Comparison of ENCODE assay signal across 27 cellular contexts in genomic region chr6:153804755-153805330, GRCh38.
"Had no signal": no experiment of that assay in that cellular context is flagged by ENCODE, and none has a peak within 500 bp of the region (broad histone marks: within the 10 kb centered on the region; RNA-seq: fewer than 3 reads in every experiment).

No MANE protein-coding gene starts in this region.

- H3K9me3 ChIP-seq: gastroesophageal sphincter, mucosa of descending colon, sigmoid colon, stomach, tibial artery, upper lobe of right lung had no signal

- H3K27me3 Mint-ChIP-seq: activated CD8-positive, alpha-beta memory T cell treated with anti-CD3 and anti-CD28 coated beads, Interleukin-2, amount 10 ng/mL, durations not matched to agents 7 days and 5 days; activated naive CD4-positive, alpha-beta T cell treated with anti-CD3 and anti-CD28 coated beads, Interleukin-2, amount 50 U/mL, for 24 hours; activated naive CD8-positive, alpha-beta T cell treated with anti-CD3 and anti-CD28 coated beads, Interleukin-2, amount 50 U/mL, for 24 hours; natural killer cell treated with Interleukin-12 subunit alpha and Interleukin-12 subunit beta and Interleukin-15 and Interleukin-18, amount 100 ng/mL, for 72 hours; stimulated activated memory B cell treated with anti-CD40 and anti-IgM and Interleukin-4, amounts not matched to agents 10 μg/mL and 1 μg/mL and 100 μg/mL, for 72 hours had no signal

- H3K36me3 ChIP-seq: gastroesophageal sphincter, sigmoid colon, stomach, tibial artery, upper lobe of right lung had no signal

- DNase-seq: activated CD4-positive, alpha-beta T cell treated with anti-CD3 and anti-CD28 coated beads for 36 hours; activated CD4-positive, CD25-positive, alpha-beta regulatory T cell; activated CD8-positive, alpha-beta memory T cell treated with anti-CD3 and anti-CD28 coated beads, Interleukin-2, amount 10 ng/mL, durations not matched to agents 7 days and 5 days; activated CD8-positive, alpha-beta T cell treated with anti-CD3 and anti-CD28 coated beads, Interleukin-2, amount 10 ng/mL, durations not matched to agents 7 days and 5 days; activated naive CD8-positive, alpha-beta T cell treated with anti-CD3 and anti-CD28 coated beads, Interleukin-2, amount 50 U/mL, for 24 hours; activated T-cell treated with anti-CD3 and anti-CD28 coated beads, Interleukin-2, amount 50 U/mL, for 48 hours; amygdala; cortex of kidney; islet precursor cell; left ventricle myocardium superior; mucosa of descending colon; retina; sigmoid colon; small intestine; stimulated activated CD4-positive, alpha-beta T cell treated with anti-CD3 and anti-CD28 coated beads, Interleukin-1b, Interleukin-23, amount 100 ng/mL, for 48 hours; stimulated activated CD4-positive, alpha-beta T cell treated with anti-CD3 and anti-CD28 coated beads, Interleukin-4, amount 100 ng/mL, for 4 hours; stimulated activated CD8-positive, alpha-beta memory T cell treated with anti-CD3 and anti-CD28 coated beads, Interleukin-4, amount 100 ng/mL, for 48 hours; stomach; tibial artery; upper lobe of right lung had no signal

- H3K4me3 ChIP-seq: gastroesophageal sphincter, hepatocyte, mucosa of descending colon, sigmoid colon, stomach, tibial artery, upper lobe of right lung had no signal

- H3K4me1 ChIP-seq: gastroesophageal sphincter, sigmoid colon, stomach, upper lobe of right lung had no signal

- H3K79me2 ChIP-seq: hepatocyte had no signal

- H3K27ac ChIP-seq: gastroesophageal sphincter, hepatocyte, sigmoid colon, stomach, tibial artery, upper lobe of right lung had no signal

- H3K4me2 ChIP-seq: hepatocyte had no signal

- H3K9me3 Mint-ChIP-seq: activated naive CD4-positive, alpha-beta T cell treated with anti-CD3 and anti-CD28 coated beads, Interleukin-2, amount 50 U/mL, for 24 hours; activated naive CD8-positive, alpha-beta T cell treated with anti-CD3 and anti-CD28 coated beads, Interleukin-2, amount 50 U/mL, for 24 hours; activated T-helper 2 cell treated with anti-CD3 and anti-CD28 coated beads, Interferon-gamma antibody, Interleukin-2, Interleukin-4, amounts not matched to agents 10 μg/mL and 5 μg/mL and 100 μg/mL, durations not matched to agents 14 hours and 24 hours and 36 hours had no signal

- FAIRE-seq: endothelial cell of umbilical vein, small intestine had no signal

- H3K36me3 Mint-ChIP-seq: activated CD8-positive, alpha-beta memory T cell treated with anti-CD3 and anti-CD28 coated beads, Interleukin-2, amount 10 ng/mL, durations not matched to agents 7 days and 5 days; activated naive CD4-positive, alpha-beta T cell treated with anti-CD3 and anti-CD28 coated beads, Interleukin-2, amount 50 U/mL, for 24 hours; natural killer cell treated with Interleukin-12 subunit alpha and Interleukin-12 subunit beta and Interleukin-15 and Interleukin-18, amount 100 ng/mL, for 72 hours; stimulated activated memory B cell treated with anti-CD40 and anti-IgM and Interleukin-4, amounts not matched to agents 10 μg/mL and 1 μg/mL and 100 μg/mL, for 72 hours had no signal

- H3K27me3 ChIP-seq: gastroesophageal sphincter, hepatocyte, sigmoid colon, stomach, tibial artery, upper lobe of right lung had no signal

- H3K4me1 Mint-ChIP-seq: activated CD4-positive, alpha-beta T cell treated with anti-CD3 and anti-CD28 coated beads for 36 hours; activated CD8-positive, alpha-beta memory T cell treated with anti-CD3 and anti-CD28 coated beads, Interleukin-2, amount 10 ng/mL, durations not matched to agents 7 days and 5 days; activated naive CD4-positive, alpha-beta T cell treated with anti-CD3 and anti-CD28 coated beads, Interleukin-2, amount 50 U/mL, for 24 hours; activated naive CD8-positive, alpha-beta T cell treated with anti-CD3 and anti-CD28 coated beads, Interleukin-2, amount 50 U/mL, for 24 hours; stimulated activated memory B cell treated with anti-CD40 and anti-IgM and Interleukin-4, amounts not matched to agents 10 μg/mL and 1 μg/mL and 100 μg/mL, for 72 hours had no signal

- H3K4me3 Mint-ChIP-seq: activated CD4-positive, alpha-beta T cell treated with anti-CD3 and anti-CD28 coated beads for 36 hours; activated CD8-positive, alpha-beta memory T cell treated with anti-CD3 and anti-CD28 coated beads, Interleukin-2, amount 10 ng/mL, durations not matched to agents 7 days and 5 days; activated CD8-positive, alpha-beta T cell treated with anti-CD3 and anti-CD28 coated beads, Interleukin-2, amount 10 ng/mL, durations not matched to agents 7 days and 5 days; activated naive CD4-positive, alpha-beta T cell treated with anti-CD3 and anti-CD28 coated beads, Interleukin-2, amount 50 U/mL, for 24 hours; activated naive CD8-positive, alpha-beta T cell treated with anti-CD3 and anti-CD28 coated beads, Interleukin-2, amount 50 U/mL, for 24 hours; natural killer cell treated with Interleukin-12 subunit alpha and Interleukin-12 subunit beta and Interleukin-15 and Interleukin-18, amount 100 ng/mL, for 72 hours; stimulated activated memory B cell treated with anti-CD40 and anti-IgM and Interleukin-4, amounts not matched to agents 10 μg/mL and 1 μg/mL and 100 μg/mL, for 72 hours had no signal

- H2AFZ ChIP-seq: hepatocyte had no signal

- ATAC-seq: activated CD4-positive, alpha-beta T cell treated with anti-CD3 and anti-CD28 coated beads for 36 hours; activated CD8-positive, alpha-beta memory T cell treated with anti-CD3 and anti-CD28 coated beads, Interleukin-2, amount 10 ng/mL, durations not matched to agents 7 days and 5 days; activated CD8-positive, alpha-beta T cell treated with anti-CD3 and anti-CD28 coated beads, Interleukin-2, amount 10 ng/mL, durations not matched to agents 7 days and 5 days; activated naive CD8-positive, alpha-beta T cell treated with anti-CD3 and anti-CD28 coated beads, Interleukin-2, amount 50 U/mL, for 24 hours; gastroesophageal sphincter; left ventricle myocardium superior; mucosa of descending colon; natural killer cell treated with Interleukin-12 subunit alpha and Interleukin-12 subunit beta and Interleukin-15 and Interleukin-18, amount 100 ng/mL, for 72 hours; stimulated activated memory B cell treated with anti-CD40 and anti-IgM and Interleukin-4, amounts not matched to agents 10 μg/mL and 1 μg/mL and 100 μg/mL, for 72 hours; upper lobe of right lung had no signal

- H3K27ac Mint-ChIP-seq: activated CD4-positive, alpha-beta T cell treated with anti-CD3 and anti-CD28 coated beads for 36 hours; activated CD8-positive, alpha-beta memory T cell treated with anti-CD3 and anti-CD28 coated beads, Interleukin-2, amount 10 ng/mL, durations not matched to agents 7 days and 5 days; activated CD8-positive, alpha-beta T cell treated with anti-CD3 and anti-CD28 coated beads, Interleukin-2, amount 10 ng/mL, durations not matched to agents 7 days and 5 days; activated naive CD4-positive, alpha-beta T cell treated with anti-CD3 and anti-CD28 coated beads, Interleukin-2, amount 50 U/mL, for 24 hours; activated naive CD8-positive, alpha-beta T cell treated with anti-CD3 and anti-CD28 coated beads, Interleukin-2, amount 50 U/mL, for 24 hours; activated T-helper 2 cell treated with anti-CD3 and anti-CD28 coated beads, Interferon-gamma antibody, Interleukin-2, Interleukin-4, amounts not matched to agents 10 μg/mL and 5 μg/mL and 100 μg/mL, durations not matched to agents 14 hours and 24 hours and 36 hours; natural killer cell treated with Interleukin-12 subunit alpha and Interleukin-12 subunit beta and Interleukin-15 and Interleukin-18, amount 100 ng/mL, for 72 hours; stimulated activated memory B cell treated with anti-CD40 and anti-IgM and Interleukin-4, amounts not matched to agents 10 μg/mL and 1 μg/mL and 100 μg/mL, for 72 hours had no signal
